8 cellular contexts compared by ENCODE assay signal in genomic region chr14:104876251-104876699, GRCh38. TPM values are rescaled to one million over a fixed set of nuclear protein-coding genes. Genes with fewer than 3 reads are reported as not detected.
DNase-seq lines count a peak whose midpoint lies in the region; ATAC-seq lines count a peak whose summit lies in the region.

No MANE protein-coding gene starts in this region.

- no peak overlapping the region for H3K9ac ChIP-seq in BLaER1

- 0 out of 2 replicates have a peak, but pooled peaks cover 9% of the 10 kb centered on the region for H4K20me1 ChIP-seq in BLaER1

- peak; percentile 85 for ATAC-seq in activated T-helper 17 cell treated with anti-CD3 and anti-CD28 coated beads, Interleukin-2, amount 50 U/mL, for 72 hours (replicated peaks)
- ATAC-seq in left colon: peak; percentile 77
- ATAC-seq in HG02763 (IDR thresholded peaks at IDR 0.05; ENCODE audit: unreplicated experiment): no peak

- intact Hi-C loops in left colon (cut with DNase I, micrococcal nuclease): no loop called here

- no peaks in the 10 kb centered on the region for H3K9me3 Mint-ChIP-seq in activated T-helper 17 cell treated with anti-CD3 and anti-CD28 coated beads, Interleukin-2, amount 50 U/mL, for 72 hours

- no peak overlapping the region for H3K4me3 ChIP-seq in BLaER1

- no peaks in the 10 kb centered on the region for H3K27me3 ChIP-seq in BLaER1

- 0 out of 2 replicates have a peak overlapping the region, but pooled peaks have one; percentile 1 for H3K4me2 ChIP-seq in BLaER1

- no peaks in the 10 kb centered on the region; the same call in 1 of the 2 replicates for H3K36me3 ChIP-seq in BLaER1

- peaks cover 47% of the 10 kb centered on the region for H3K4me1 ChIP-seq in BLaER1

- no peak overlapping the region for H3K27ac ChIP-seq in BLaER1

- no peaks in the 10 kb centered on the region for H3K36me3 Mint-ChIP-seq in activated T-helper 17 cell treated with anti-CD3 and anti-CD28 coated beads, Interleukin-2, amount 50 U/mL, for 72 hours (ENCODE audit: low read depth)

- H3K4me1 Mint-ChIP-seq in activated T-helper 17 cell treated with anti-CD3 and anti-CD28 coated beads, Interleukin-2, amount 50 U/mL, for 72 hours: no peaks in the 10 kb centered on the region

- no peaks in the 10 kb centered on the region for H3K27me3 Mint-ChIP-seq in activated T-helper 17 cell treated with anti-CD3 and anti-CD28 coated beads, Interleukin-2, amount 50 U/mL, for 72 hours

- H3K27ac Mint-ChIP-seq in activated T-helper 17 cell treated with anti-CD3 and anti-CD28 coated beads, Interleukin-2, amount 50 U/mL, for 72 hours: no peak overlapping the region

- H3K4me3 Mint-ChIP-seq in activated T-helper 17 cell treated with anti-CD3 and anti-CD28 coated beads, Interleukin-2, amount 50 U/mL, for 72 hours: no peak overlapping the region

- no peaks in the 10 kb centered on the region for H3K9me3 ChIP-seq in BLaER1

- DNase-seq in HT-29 (ENCODE audit: low spot score) (peak; percentile 70), left colon (peak in 1 of 2 donors; percentile 25), DMS153 treated with DMSO at 0.1 percent for 48 hours (lab: John Stamatoyannopoulos, UW; ENCODE audit: unreplicated experiment) (no peak), NOMO-1 treated with dmso at 0.1 percent for 144 hours (lab: John Stamatoyannopoulos, UW; ENCODE audit: unreplicated experiment) (no peak), NCI-H2227 (lab: John Stamatoyannopoulos, UW; ENCODE audit: unreplicated experiment) (no peak)

RNA-seq across cellular contexts. Expression of gene CEP170B, which starts 11.2 kb away (rescaled TPM):
- total RNA-seq in HT-29 (2014; rRNA removed; shearing (Covaris generic)): 69.3 and 78.1 TPM in 2 replicates
- total RNA-seq in activated T-helper 17 cell treated with anti-CD3 and anti-CD28 coated beads, Interleukin-2, amount 50 U/mL, for 72 hours: 1 to 10 TPM; 5.2 to 6.1 TPM
- 10 to 100 TPM; 76.4 to 89.3 TPM for total RNA-seq in left colon

RNA-seq across cellular contexts. Expression of gene PLD4, which starts 48.4 kb away (rescaled TPM):
- total RNA-seq in HT-29 (2014; rRNA removed; shearing (Covaris generic)): not detected in 2 replicates
- total RNA-seq in activated T-helper 17 cell treated with anti-CD3 and anti-CD28 coated beads, Interleukin-2, amount 50 U/mL, for 72 hours: not detected
- total RNA-seq in left colon: 1 to 10 TPM in 1 of 2 donors, not detected in 1; 2.2 TPM
